In genomic region chr11:64229090-64229958, GRCh38 we compare ENCODE assay signal across 8 cellular contexts. TPM values are rescaled to one million over a fixed set of nuclear protein-coding genes. Genes with fewer than 3 reads are reported as not detected.
A peak's percentile ranks its signal among the peaks of the same experiment; 100 is the strongest.
DNase-seq lines count a peak whose midpoint lies in the region; ATAC-seq and TF ChIP-seq lines count a peak whose summit lies in the region.

No MANE protein-coding gene starts in this region.

- no peak for ATAC-seq in HG03108 (IDR thresholded peaks at IDR 0.05; ENCODE audit: unreplicated experiment)

- peak overlapping the region; percentile 85 for H3K27ac ChIP-seq in effector memory CD4-positive, alpha-beta T cell (ENCODE audit: insufficient read depth, low read length, poor library complexity, severe bottlenecking)

- DNase-seq in CD14-positive monocyte (ENCODE audit: low spot score) (no peak), NT2/D1 (ENCODE audit: low read depth, low spot score) (no peak), neural crest cell (ENCODE audit: low read depth, low spot score) (no peak), medulla oblongata (ENCODE audit: extremely low spot score) (no peak), SKM-1 (lab: John Stamatoyannopoulos, UW; ENCODE audit: unreplicated experiment) (no peak), D341Med (ENCODE audit: low spot score) (no peak)
- DNase-seq in effector memory CD4-positive, alpha-beta T cell, result no peak

- H3K9ac ChIP-seq in NT2/D1 (ENCODE audit: insufficient read length, low read depth), result peak overlapping the region; percentile 70

- no peak overlapping the region for H3K4me3 ChIP-seq in NT2/D1 (ENCODE audit: insufficient read length, low read depth)
- peak overlapping the region; percentile 83 for H3K4me3 ChIP-seq in effector memory CD4-positive, alpha-beta T cell (ENCODE audit: insufficient read depth, low read depth, low read length, poor library complexity, severe bottlenecking)

- TF ChIP-seq CTCF in CD14-positive monocyte (IDR thresholded peaks at IDR 0.05), result no peak
- no peak for TF ChIP-seq CTCF in neural crest cell (conservative IDR thresholded peaks at IDR 0.05)

- H3K36me3 Mint-ChIP-seq in CD14-positive monocyte, result peaks cover 6 to 28% of the 10 kb centered on the region in 2 donors
- no peaks in the 10 kb centered on the region for H3K36me3 Mint-ChIP-seq in neural crest cell (ENCODE audit: low read depth)

- H3K4me3 Mint-ChIP-seq in CD14-positive monocyte (peak overlapping the region; percentile 87 to 92), neural crest cell (peak overlapping the region; percentile 93)

- peaks cover 0 to 8% (median 2%) of the 10 kb centered on the region in 7 donors for H3K9me3 Mint-ChIP-seq in CD14-positive monocyte
- H3K9me3 Mint-ChIP-seq in neural crest cell, result no peaks in the 10 kb centered on the region

- intact Hi-C loops in CD14-positive monocyte (cut with micrococcal nuclease), result no loop called here

- peaks cover 13% of the 10 kb centered on the region for H3K27me3 ChIP-seq in NT2/D1 (ENCODE audit: insufficient read depth, insufficient read length)
- no peaks in the 10 kb centered on the region for H3K27me3 ChIP-seq in effector memory CD4-positive, alpha-beta T cell (replicated peaks; ENCODE audit: control insufficient read depth, insufficient read depth, low read length, poor library complexity, severe bottlenecking)

- H3K27me3 Mint-ChIP-seq in CD14-positive monocyte (ENCODE audit: low read depth in 3 of 3) (peaks cover 10 to 15% (median 14%) of the 10 kb centered on the region in 3 donors), neural crest cell (ENCODE audit: low read depth) (no peaks in the 10 kb centered on the region)

- no peaks in the 10 kb centered on the region for H3K9me3 ChIP-seq in NT2/D1 (ENCODE audit: insufficient read depth, low read length)
- H3K9me3 ChIP-seq in effector memory CD4-positive, alpha-beta T cell (ENCODE audit: control insufficient read depth, low read length), result no peaks in the 10 kb centered on the region

- H3K27ac Mint-ChIP-seq in CD14-positive monocyte (peak overlapping the region in 6 of 7 donors; percentile 12 to 96 (median 88)), neural crest cell (ENCODE audit: unreplicated experiment) (no peak overlapping the region)

- peaks cover 13% of the 10 kb centered on the region for H3K36me3 ChIP-seq in NT2/D1 (ENCODE audit: insufficient read depth, insufficient read length, low read length)
- H3K36me3 ChIP-seq in effector memory CD4-positive, alpha-beta T cell (ENCODE audit: control insufficient read depth, insufficient read depth, low read length), result no peaks in the 10 kb centered on the region

- H3K4me1 Mint-ChIP-seq in CD14-positive monocyte, result peaks cover 56% of the 10 kb centered on the region
- peaks cover 37% of the 10 kb centered on the region for H3K4me1 Mint-ChIP-seq in neural crest cell

- peaks cover 39% of the 10 kb centered on the region for H3K4me1 ChIP-seq in NT2/D1 (ENCODE audit: insufficient read depth, insufficient read length)
- H3K4me1 ChIP-seq in effector memory CD4-positive, alpha-beta T cell (ENCODE audit: control insufficient read depth, insufficient read depth, low read length, poor library complexity, severe bottlenecking), result peaks cover 50% of the 10 kb centered on the region

RNA-seq across cellular contexts. Expression of gene DNAJC4, which starts 1.0 kb away (rescaled TPM):
- 10 to 100 TPM; 25.5 to 32.5 TPM for polyA plus RNA-seq in CD14-positive monocyte
- 27.2 TPM in 2 replicates for total RNA-seq in neural crest cell

RNA-seq across cellular contexts. Expression of gene NUDT22, which starts 3.2 kb away (rescaled TPM):
- polyA plus RNA-seq in CD14-positive monocyte, result 10 to 100 TPM; 47.9 to 56.1 TPM
- total RNA-seq in neural crest cell, result 35.7 and 40.8 TPM in 2 replicates

RNA-seq across cellular contexts. Expression of gene TRPT1, which starts 3.3 kb away (rescaled TPM):
- 10 to 100 TPM; 24.8 to 34.6 TPM for polyA plus RNA-seq in CD14-positive monocyte
- total RNA-seq in neural crest cell, result 40.2 and 43.2 TPM in 2 replicates

RNA-seq across cellular contexts. Expression of gene VEGFB, which starts 5.1 kb away (rescaled TPM):
- polyA plus RNA-seq in CD14-positive monocyte, result under 1 TPM in 1 of 2 donors, not detected in 1; 0.40 TPM
- 61.2 and 62.7 TPM in 2 replicates for total RNA-seq in neural crest cell

RNA-seq across cellular contexts. Expression of gene FKBP2, which starts 11.6 kb away (rescaled TPM):
- polyA plus RNA-seq in CD14-positive monocyte, result 10 to 100 TPM; 71.1 to 80.7 TPM
- 29.2 and 33.7 TPM in 2 replicates for total RNA-seq in neural crest cell
